Comparison of ENCODE assay signal across 8 cellular contexts in the genomic region with DNA sequence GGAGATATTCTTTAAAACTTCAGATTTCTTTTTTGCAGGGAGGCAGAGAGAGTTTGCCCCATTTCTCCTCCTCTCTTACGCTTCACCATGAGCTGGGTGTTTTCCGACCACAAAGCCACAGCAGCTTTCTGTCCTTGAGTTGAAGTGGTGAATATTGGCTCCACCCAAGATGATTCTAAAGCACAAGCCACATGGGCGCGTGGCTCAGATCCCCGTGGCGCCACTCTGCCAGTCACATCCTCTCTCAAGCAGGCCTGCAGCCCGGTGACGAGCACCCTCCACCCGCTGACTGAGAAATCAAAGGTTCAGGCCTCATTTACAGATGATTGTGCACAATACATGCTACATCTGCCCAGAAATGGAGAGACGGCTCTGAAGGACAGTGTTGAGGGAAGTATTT. TPM values are rescaled to one million over a fixed set of nuclear protein-coding genes. Genes with fewer than 3 reads are reported as not detected.
A peak's percentile ranks its signal among the peaks of the same experiment; 100 is the strongest.
DNase-seq lines count a peak whose midpoint lies in the region; ATAC-seq lines count a peak whose summit lies in the region.

No MANE protein-coding gene starts in this region.

- H3K9me3 Mint-ChIP-seq in activated T-helper 2 cell treated with anti-CD3 and anti-CD28 coated beads, Interferon-gamma antibody, Interleukin-2, Interleukin-4, amounts not matched to agents 10 μg/mL and 5 μg/mL and 100 μg/mL, durations not matched to agents 14 hours and 24 hours and 36 hours = no peaks in the 10 kb centered on the region

- DNase-seq in T follicular helper cell (ENCODE audit: low read depth) (peak; percentile 46), HT-29 (ENCODE audit: low spot score) (no peak), NCI-H2196 treated with DMSO at 0.1 percent for 48 hours (lab: John Stamatoyannopoulos, UW; ENCODE audit: unreplicated experiment) (no peak), epidermal melanocyte (ENCODE audit: insufficient read length, low spot score) (no peak), GM19240 (ENCODE audit: insufficient read length, low spot score) (no peak)
- DNase-seq in activated T-helper 2 cell treated with anti-CD3 and anti-CD28 coated beads, Interferon-gamma antibody, Interleukin-2, Interleukin-4, amounts not matched to agents 10 μg/mL and 5 μg/mL and 100 μg/mL, durations not matched to agents 14 hours and 24 hours and 36 hours (ENCODE audit: low spot score) = peak; percentile 86
- peak; percentile 43 to 77 (median 44) for DNase-seq in stimulated activated CD4-positive, alpha-beta T cell treated with anti-CD3 and anti-CD28 coated beads, TNF-alpha, amount 100 ng/mL, for 48 hours (ENCODE audit: low read depth in 3 of 3)

- H3K4me1 Mint-ChIP-seq in activated T-helper 2 cell treated with anti-CD3 and anti-CD28 coated beads, Interferon-gamma antibody, Interleukin-2, Interleukin-4, amounts not matched to agents 10 μg/mL and 5 μg/mL and 100 μg/mL, durations not matched to agents 14 hours and 24 hours and 36 hours (ENCODE audit: low read depth) = peaks cover 51% of the 10 kb centered on the region

- H3K27ac Mint-ChIP-seq in activated T-helper 2 cell treated with anti-CD3 and anti-CD28 coated beads, Interferon-gamma antibody, Interleukin-2, Interleukin-4, amounts not matched to agents 10 μg/mL and 5 μg/mL and 100 μg/mL, durations not matched to agents 14 hours and 24 hours and 36 hours = peak overlapping the region; percentile 73

- ATAC-seq in GM18909 (IDR thresholded peaks at IDR 0.05; ENCODE audit: poor library complexity, unreplicated experiment) = peak; percentile 75

- peaks cover 9% of the 10 kb centered on the region for H3K36me3 Mint-ChIP-seq in activated T-helper 2 cell treated with anti-CD3 and anti-CD28 coated beads, Interferon-gamma antibody, Interleukin-2, Interleukin-4, amounts not matched to agents 10 μg/mL and 5 μg/mL and 100 μg/mL, durations not matched to agents 14 hours and 24 hours and 36 hours (ENCODE audit: low read depth)

- peak overlapping the region; percentile 63 for H3K4me3 Mint-ChIP-seq in activated T-helper 2 cell treated with anti-CD3 and anti-CD28 coated beads, Interferon-gamma antibody, Interleukin-2, Interleukin-4, amounts not matched to agents 10 μg/mL and 5 μg/mL and 100 μg/mL, durations not matched to agents 14 hours and 24 hours and 36 hours (ENCODE audit: low read depth)

- peaks cover 38% of the 10 kb centered on the region for H3K27me3 Mint-ChIP-seq in activated T-helper 2 cell treated with anti-CD3 and anti-CD28 coated beads, Interferon-gamma antibody, Interleukin-2, Interleukin-4, amounts not matched to agents 10 μg/mL and 5 μg/mL and 100 μg/mL, durations not matched to agents 14 hours and 24 hours and 36 hours (ENCODE audit: low read depth)

- intact Hi-C loops in activated T-helper 2 cell treated with anti-CD3 and anti-CD28 coated beads, Interferon-gamma antibody, Interleukin-2, Interleukin-4, amounts not matched to agents 10 μg/mL and 5 μg/mL and 100 μg/mL, durations not matched to agents 14 hours and 24 hours and 36 hours (cut with micrococcal nuclease) = loop anchor here (1.0 to 2.0 kb wide), 2 partner anchors 27 to 164 kb away; partner anchors contain the start of gene RNF32

RNA-seq across cellular contexts. Expression of gene RNF32, which starts 27.6 kb away (rescaled TPM):
- 2.9 and 3.4 TPM in 2 replicates for total RNA-seq in activated T-helper 2 cell treated with anti-CD3 and anti-CD28 coated beads, Interferon-gamma antibody, Interleukin-2, Interleukin-4, amounts not matched to agents 10 μg/mL and 5 μg/mL and 100 μg/mL, durations not matched to agents 14 hours and 24 hours and 36 hours
- 0.66 and 1.9 TPM in 2 replicates for total RNA-seq in HT-29 (2014; rRNA removed; shearing (Covaris generic))

Comparison
In these comparisons a context has a peak if more than half of its experiments do, and no peak if none do; other contexts are left out.
1. DNase-seq: peak in T follicular helper cell (single experiment), activated T-helper 2 cell treated with anti-CD3 and anti-CD28 coated beads, Interferon-gamma antibody, Interleukin-2, Interleukin-4, amounts not matched to agents 10 μg/mL and 5 μg/mL and 100 μg/mL, durations not matched to agents 14 hours and 24 hours and 36 hours (single experiment) and stimulated activated CD4-positive, alpha-beta T cell treated with anti-CD3 and anti-CD28 coated beads, TNF-alpha, amount 100 ng/mL, for 48 hours (3 of 3); none in HT-29 (single experiment), NCI-H2196 treated with DMSO at 0.1 percent for 48 hours (single experiment), epidermal melanocyte (single experiment) and GM19240 (single experiment).